25 cellular contexts compared by ENCODE assay signal in the genomic region with DNA sequence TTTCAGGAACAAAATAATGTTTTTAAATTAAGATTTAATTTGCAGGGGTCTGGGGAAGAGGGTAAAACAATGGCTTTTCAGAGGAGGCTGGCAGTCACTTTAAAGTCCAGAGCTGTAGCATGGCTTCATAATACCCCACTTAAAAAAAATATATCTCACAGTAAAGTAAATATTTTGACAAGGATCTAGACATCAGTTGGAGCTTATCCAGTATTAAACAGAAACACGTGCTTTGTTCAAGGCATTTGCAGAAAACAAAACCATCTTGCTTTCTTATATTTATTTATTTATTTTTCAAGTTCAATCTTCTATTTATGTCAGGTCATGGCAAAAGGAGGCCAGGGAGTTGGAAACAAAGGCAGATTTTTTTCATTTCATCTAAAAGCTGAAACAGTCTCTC. TPM values are rescaled to one million over a fixed set of nuclear protein-coding genes. Genes with fewer than 3 reads are reported as not detected.
A peak's percentile ranks its signal among the peaks of the same experiment; 100 is the strongest.
DNase-seq lines count a peak whose midpoint lies in the region; ATAC-seq and TF ChIP-seq lines count a peak whose summit lies in the region.
"Had no signal": no experiment of that assay in that cellular context is flagged by ENCODE, and none has a peak within 500 bp of the region (broad histone marks: within the 10 kb centered on the region; RNA-seq: fewer than 3 reads in every experiment).

No MANE protein-coding gene starts in this region.

- no peak overlapping the region for H2AK5ac ChIP-seq in mesenchymal stem cell (ENCODE audit: low read length, severe bottlenecking)

- no peak overlapping the region for H3K23ac ChIP-seq in mesenchymal stem cell (ENCODE audit: low read length in 2 of 2)

- H3K9me3 ChIP-seq in mesenchymal stem cell (ENCODE audit: control insufficient read depth, low read length) = no peaks in the 10 kb centered on the region
- H3K9me3 ChIP-seq: BLaER1, pancreas, SJSA1 had no signal

- H2BK120ac ChIP-seq in mesenchymal stem cell (ENCODE audit: low read depth, low read length) = no peak overlapping the region

- H3K4me3 ChIP-seq in mesenchymal stem cell (ENCODE audit: insufficient read depth in 1 of 2, low read depth in 1 of 2, low read length in 2 of 2) = no peak overlapping the region
- H3K4me3 ChIP-seq: BLaER1, pancreas, SJSA1 had no signal

- ATAC-seq in SK-N-SH treated with all-trans-retinoic acid at 6 μM for 48 hours (peak; percentile 51; the same call in 2 of the 3 replicates), HG02970 (IDR thresholded peaks at IDR 0.05; ENCODE audit: low FRiP score, unreplicated experiment) (no peak), HG02870 (IDR thresholded peaks at IDR 0.05; ENCODE audit: unreplicated experiment) (no peak)
- ATAC-seq: activated CD4-positive, CD25-positive, alpha-beta regulatory T cell treated with anti-CD3 and anti-CD28 coated beads, Interleukin-2, amount 50 U/mL, for 24 hours; activated CD8-positive, alpha-beta T cell treated with anti-CD3 and anti-CD28 coated beads, Interleukin-2, amount 10 ng/mL, durations not matched to agents 7 days and 5 days; HepG2; left cardiac atrium; natural killer cell; Panc1; pancreas; right cardiac atrium had no signal

- no peak overlapping the region for H3K18ac ChIP-seq in mesenchymal stem cell (ENCODE audit: low read depth in 1 of 2, low read length in 2 of 2)

- no peak overlapping the region for H3K4me2 ChIP-seq in mesenchymal stem cell (ENCODE audit: low read length, poor library complexity, severe bottlenecking)
- H3K4me2 ChIP-seq: BLaER1 had no signal

- H3K4me1 ChIP-seq in mesenchymal stem cell (ENCODE audit: control insufficient read depth, insufficient read depth, low read depth, low read length) = no peaks in the 10 kb centered on the region
- H3K4me1 ChIP-seq: BLaER1, pancreas had no signal

- no peaks in the 10 kb centered on the region for H3K27me3 ChIP-seq in mesenchymal stem cell (ENCODE audit: control insufficient read depth in 1 of 2, insufficient read depth in 1 of 2, low read length in 2 of 2)
- H3K27me3 ChIP-seq: BLaER1, dorsolateral prefrontal cortex, pancreas, SJSA1 had no signal

- no peak overlapping the region for H4K8ac ChIP-seq in mesenchymal stem cell (ENCODE audit: low read length)

- no peak overlapping the region for H3K9ac ChIP-seq in mesenchymal stem cell (ENCODE audit: low read length)
- H3K9ac ChIP-seq: BLaER1 had no signal

- no peak overlapping the region for H2BK15ac ChIP-seq in mesenchymal stem cell (ENCODE audit: low read depth, poor library complexity, severe bottlenecking)

- no peak overlapping the region for H4K91ac ChIP-seq in mesenchymal stem cell (ENCODE audit: low read length)

- no peak overlapping the region for H2BK5ac ChIP-seq in mesenchymal stem cell (ENCODE audit: low read depth, low read length, poor library complexity, severe bottlenecking)

- H3K27ac ChIP-seq in mesenchymal stem cell (ENCODE audit: low read length, poor library complexity, severe bottlenecking) = no peak overlapping the region
- H3K27ac ChIP-seq: BLaER1, dorsolateral prefrontal cortex, pancreas, SJSA1 had no signal

- WGBS in mesenchymal stem cell = no CpG with 5 or more reads among the region's 1 CpG

- no peak overlapping the region for H2AFZ ChIP-seq in mesenchymal stem cell (ENCODE audit: low read depth, low read length)

- no peak overlapping the region for H2BK12ac ChIP-seq in mesenchymal stem cell (ENCODE audit: low read length in 2 of 2)

- H3K14ac ChIP-seq in mesenchymal stem cell (ENCODE audit: low read length in 2 of 2) = no peak overlapping the region

- no peaks in the 10 kb centered on the region for H3K79me1 ChIP-seq in mesenchymal stem cell (replicated peaks; ENCODE audit: low read length, poor library complexity, severe bottlenecking)

- H3K36me3 ChIP-seq in mesenchymal stem cell (ENCODE audit: control insufficient read depth in 1 of 2, insufficient read depth in 2 of 2, low read depth in 1 of 2, low read length in 2 of 2) = no peaks in the 10 kb centered on the region
- H3K36me3 ChIP-seq: BLaER1, pancreas, SJSA1 had no signal

- no peak overlapping the region for H3K4ac ChIP-seq in mesenchymal stem cell (ENCODE audit: low read depth in 1 of 2, low read length in 2 of 2)

- peak; percentile 20 for DNase-seq in NCI-H146 treated with DMSO at 0.1 percent for 48 hours (lab: John Stamatoyannopoulos, UW; ENCODE audit: unreplicated experiment)
- no peak for DNase-seq in NCI-H146 (lab: John Stamatoyannopoulos, UW)
- peak; percentile 92 for DNase-seq in NCI-H2029 treated with DMSO at 0.1 percent for 48 hours (lab: John Stamatoyannopoulos, UW)
- DNase-seq in mesenchymal stem cell = peak; percentile 54
- DNase-seq in activated gamma-delta T cell treated with Interleukin-2 at 50 U/mL for 16 hours = no peak
- DNase-seq: activated CD8-positive, alpha-beta T cell treated with anti-CD3 and anti-CD28 coated beads, Interleukin-2, amount 10 ng/mL, durations not matched to agents 7 days and 5 days; activated naive CD4-positive, alpha-beta T cell treated with Interleukin-2 at 50 U/mL for 16 hours; activated T-cell treated with anti-CD3 and anti-CD28 coated beads, Interleukin-2, amount 50 U/mL, for 1 hour; dorsolateral prefrontal cortex; GDM1; left cardiac atrium; natural killer cell; NCI-H187 treated with DMSO at 0.1 percent for 48 hours; NK-92 treated with Interleukin-12 subunit alpha and Interleukin-12 subunit beta, amount 100 ng/mL, for 24 hours; pancreas; right cardiac atrium had no signal

TF ChIP-seq in SK-N-SH treated with all-trans-retinoic acid at 6 μM for 48 hours, 23 proteins besides CTCF, POLR2A, EP300 and RAD21:
- TF ChIP-seq TCF4 (CRISPR knock-in tag; IDR thresholded peaks at IDR 0.05; ENCODE audit: borderline replicate concordance) (peak; percentile 56; the same call in 1 of the 2 replicates), ZC3H10 (CRISPR knock-in tag; IDR thresholded peaks at IDR 0.05) (no peak)
- TF ChIP-seq, protein P1, sequence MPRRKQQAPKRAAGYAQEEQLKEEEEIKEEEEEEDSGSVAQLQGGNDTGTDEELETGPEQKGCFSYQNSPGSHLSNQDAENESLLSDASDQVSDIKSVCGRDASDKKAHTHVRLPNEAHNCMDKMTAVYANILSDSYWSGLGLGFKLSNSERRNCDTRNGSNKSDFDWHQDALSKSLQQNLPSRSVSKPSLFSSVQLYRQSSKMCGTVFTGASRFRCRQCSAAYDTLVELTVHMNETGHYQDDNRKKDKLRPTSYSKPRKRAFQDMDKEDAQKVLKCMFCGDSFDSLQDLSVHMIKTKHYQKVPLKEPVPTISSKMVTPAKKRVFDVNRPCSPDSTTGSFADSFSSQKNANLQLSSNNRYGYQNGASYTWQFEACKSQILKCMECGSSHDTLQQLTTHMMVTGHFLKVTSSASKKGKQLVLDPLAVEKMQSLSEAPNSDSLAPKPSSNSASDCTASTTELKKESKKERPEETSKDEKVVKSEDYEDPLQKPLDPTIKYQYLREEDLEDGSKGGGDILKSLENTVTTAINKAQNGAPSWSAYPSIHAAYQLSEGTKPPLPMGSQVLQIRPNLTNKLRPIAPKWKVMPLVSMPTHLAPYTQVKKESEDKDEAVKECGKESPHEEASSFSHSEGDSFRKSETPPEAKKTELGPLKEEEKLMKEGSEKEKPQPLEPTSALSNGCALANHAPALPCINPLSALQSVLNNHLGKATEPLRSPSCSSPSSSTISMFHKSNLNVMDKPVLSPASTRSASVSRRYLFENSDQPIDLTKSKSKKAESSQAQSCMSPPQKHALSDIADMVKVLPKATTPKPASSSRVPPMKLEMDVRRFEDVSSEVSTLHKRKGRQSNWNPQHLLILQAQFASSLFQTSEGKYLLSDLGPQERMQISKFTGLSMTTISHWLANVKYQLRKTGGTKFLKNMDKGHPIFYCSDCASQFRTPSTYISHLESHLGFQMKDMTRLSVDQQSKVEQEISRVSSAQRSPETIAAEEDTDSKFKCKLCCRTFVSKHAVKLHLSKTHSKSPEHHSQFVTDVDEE (CRISPR knock-in tag; IDR thresholded peaks at IDR 0.05) = no peak
- TF ChIP-seq, protein P2, sequence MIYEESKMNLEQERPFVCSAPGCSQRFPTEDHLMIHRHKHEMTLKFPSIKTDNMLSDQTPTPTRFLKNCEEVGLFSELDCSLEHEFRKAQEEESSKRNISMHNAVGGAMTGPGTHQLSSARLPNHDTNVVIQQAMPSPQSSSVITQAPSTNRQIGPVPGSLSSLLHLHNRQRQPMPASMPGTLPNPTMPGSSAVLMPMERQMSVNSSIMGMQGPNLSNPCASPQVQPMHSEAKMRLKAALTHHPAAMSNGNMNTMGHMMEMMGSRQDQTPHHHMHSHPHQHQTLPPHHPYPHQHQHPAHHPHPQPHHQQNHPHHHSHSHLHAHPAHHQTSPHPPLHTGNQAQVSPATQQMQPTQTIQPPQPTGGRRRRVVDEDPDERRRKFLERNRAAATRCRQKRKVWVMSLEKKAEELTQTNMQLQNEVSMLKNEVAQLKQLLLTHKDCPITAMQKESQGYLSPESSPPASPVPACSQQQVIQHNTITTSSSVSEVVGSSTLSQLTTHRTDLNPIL (CRISPR knock-in tag; IDR thresholded peaks at IDR 0.05; ENCODE audit: low read depth) = no peak

RNA-seq across cellular contexts. Expression of a gene that starts 53.3 kb away (rescaled TPM):
- polyA plus RNA-seq in mesenchymal stem cell (2013, experiment 1 of 2) = not detected
- polyA plus RNA-seq in mesenchymal stem cell (2013, experiment 2 of 2) = not detected
- polyA plus RNA-seq: HepG2, pancreas, right cardiac atrium, urinary bladder had no signal

Comparison
In these comparisons a context has a peak if more than half of its experiments do, and no peak if none do; other contexts are left out.
1. DNase-seq: peak in NCI-H146 treated with DMSO at 0.1 percent for 48 hours (single experiment), NCI-H2029 treated with DMSO at 0.1 percent for 48 hours (single experiment) and mesenchymal stem cell (single experiment); none in NCI-H146 (single experiment) and activated gamma-delta T cell treated with Interleukin-2 at 50 U/mL for 16 hours (single experiment).